Comparison of ENCODE assay signal across 1 cellular context in genomic region chr16:85026696-85027095, GRCh38.
TF ChIP-seq lines count a peak whose summit lies in the region.

No MANE protein-coding gene starts in this region.

TF ChIP-seq in HepG2, 621 proteins besides CTCF, POLR2A, EP300 and RAD21:
- TF ChIP-seq ZNF343 (CRISPR knock-in tag; IDR thresholded peaks at IDR 0.05) (0 out of 2 replicates have a peak, but pooled peaks have one; percentile 30), SNAI1 (CRISPR knock-in tag; IDR thresholded peaks at IDR 0.05; ENCODE audit: borderline replicate concordance) (0 out of 2 replicates have a peak, but pooled peaks have one; percentile 1), SKI (IDR thresholded peaks at IDR 0.05; ENCODE audit: partially characterized antibody) (no peak), ZNF230 (CRISPR knock-in tag; IDR thresholded peaks at IDR 0.05) (0 out of 2 replicates have a peak, but pooled peaks have one; percentile 13), AKAP8 (CRISPR knock-in tag; IDR thresholded peaks at IDR 0.05) (no peak)
